In the genomic region with DNA sequence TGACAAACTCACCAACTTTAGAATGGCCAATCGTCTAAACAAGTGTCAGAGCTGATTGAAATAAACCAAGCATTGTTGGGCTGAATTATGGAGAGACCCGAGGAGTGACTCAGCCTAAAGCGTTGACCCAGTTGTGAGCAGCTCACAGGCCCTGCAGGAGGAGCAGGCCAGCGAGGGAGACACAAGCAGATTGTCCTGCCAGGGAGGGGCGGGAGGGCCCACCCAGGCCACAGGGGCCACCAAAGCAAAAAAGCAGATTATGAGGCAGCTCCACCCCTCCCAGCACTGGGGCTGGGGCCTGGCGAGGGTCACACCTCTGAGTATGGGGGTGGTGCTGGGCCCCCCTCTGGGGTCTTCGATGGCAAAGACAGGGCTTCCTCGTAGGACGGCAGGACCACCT, we compare ENCODE assay signal across 1 cellular context.
TF ChIP-seq lines count a peak whose summit lies in the region.

No MANE protein-coding gene starts in this region.

TF ChIP-seq in K562, 482 proteins besides CTCF, POLR2A, EP300 and RAD21 (continued from another document):
- TF ChIP-seq GABPA (tag; conservative IDR thresholded peaks at IDR 0.05; ENCODE audit: low read depth) (peak; percentile 32; the same call in 1 of the 2 replicates), ZNF232 (CRISPR knock-in tag; IDR thresholded peaks at IDR 0.05) (no peak), RBM15 (IDR thresholded peaks at IDR 0.05; ENCODE audit: insufficient read depth, low read length) (no peak), ETV5 (CRISPR knock-in tag; IDR thresholded peaks at IDR 0.05; ENCODE audit: low read depth) (no peak), PML (IDR thresholded peaks at IDR 0.05; ENCODE audit: low read length) (no peak), KHSRP (IDR thresholded peaks at IDR 0.05) (no peak), CXXC5 (CRISPR knock-in tag; IDR thresholded peaks at IDR 0.05) (peak; percentile 29), NR3C1 (CRISPR knock-in tag; IDR thresholded peaks at IDR 0.05) (no peak), ZNF316 (IDR thresholded peaks at IDR 0.05) (0 out of 2 replicates have a peak, but pooled peaks have one; percentile 8), PKNOX1 (IDR thresholded peaks at IDR 0.05) (no peak), C11orf30 (IDR thresholded peaks at IDR 0.05; ENCODE audit: low read depth) (peak; percentile 57; the same call in 1 of the 2 replicates), POLR2G (IDR thresholded peaks at IDR 0.05; ENCODE audit: low read depth, low read length) (0 out of 2 replicates have a peak, but pooled peaks have one; percentile 26), CBX2 (IDR thresholded peaks at IDR 0.05; ENCODE audit: insufficient read depth, low read length, poor library complexity, severe bottlenecking) (no peak), SMARCB1 (IDR thresholded peaks at IDR 0.05; ENCODE audit: insufficient read length, low read depth) (peak; percentile 44), CREM (IDR thresholded peaks at IDR 0.05; ENCODE audit: low read depth) (no peak), MAFK (IDR thresholded peaks at IDR 0.05; ENCODE audit: low read length) (peak; percentile 33; the same call in 1 of the 2 replicates), ZNF395 (CRISPR knock-in tag; IDR thresholded peaks at IDR 0.05) (no peak), ZBTB11 (CRISPR knock-in tag; IDR thresholded peaks at IDR 0.05) (no peak), CLOCK (CRISPR knock-in tag; IDR thresholded peaks at IDR 0.05; ENCODE audit: borderline replicate concordance) (no peak), U2AF1 (optimal IDR thresholded peaks at IDR 0.05; ENCODE audit: low read depth, low read length) (no peak), ZNF445 (CRISPR knock-in tag; IDR thresholded peaks at IDR 0.05; ENCODE audit: low read depth) (no peak), U2AF2 (optimal IDR thresholded peaks at IDR 0.05; ENCODE audit: low read depth, low read length) (no peak), FOSL1 (tag; conservative IDR thresholded peaks at IDR 0.05) (peak; percentile 28; the same call in 1 of the 2 replicates), MAFF (IDR thresholded peaks at IDR 0.05; ENCODE audit: low read length) (peak; percentile 53; the same call in 1 of the 2 replicates), MAX (CRISPR knock-in tag; IDR thresholded peaks at IDR 0.05) (no peak), NFE2 (IDR thresholded peaks at IDR 0.05; ENCODE audit: low read depth) (peak; percentile 81), FOXA3 (CRISPR knock-in tag; conservative IDR thresholded peaks at IDR 0.05 in 1 of 2, IDR thresholded peaks at IDR 0.05 in 1 of 2) (no peak)
- TF ChIP-seq, protein P1, sequence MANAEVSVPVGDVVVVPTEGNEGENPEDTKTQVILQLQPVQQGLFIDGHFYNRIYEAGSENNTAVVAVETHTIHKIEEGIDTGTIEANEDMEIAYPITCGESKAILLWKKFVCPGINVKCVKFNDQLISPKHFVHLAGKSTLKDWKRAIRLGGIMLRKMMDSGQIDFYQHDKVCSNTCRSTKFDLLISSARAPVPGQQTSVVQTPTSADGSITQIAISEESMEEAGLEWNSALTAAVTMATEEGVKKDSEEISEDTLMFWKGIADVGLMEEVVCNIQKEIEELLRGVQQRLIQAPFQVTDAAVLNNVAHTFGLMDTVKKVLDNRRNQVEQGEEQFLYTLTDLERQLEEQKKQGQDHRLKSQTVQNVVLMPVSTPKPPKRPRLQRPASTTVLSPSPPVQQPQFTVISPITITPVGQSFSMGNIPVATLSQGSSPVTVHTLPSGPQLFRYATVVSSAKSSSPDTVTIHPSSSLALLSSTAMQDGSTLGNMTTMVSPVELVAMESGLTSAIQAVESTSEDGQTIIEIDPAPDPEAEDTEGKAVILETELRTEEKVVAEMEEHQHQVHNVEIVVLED (CRISPR knock-in tag; IDR thresholded peaks at IDR 0.05) = 0 out of 2 replicates have a peak, but pooled peaks have one; percentile 25
- TF ChIP-seq, protein P2, sequence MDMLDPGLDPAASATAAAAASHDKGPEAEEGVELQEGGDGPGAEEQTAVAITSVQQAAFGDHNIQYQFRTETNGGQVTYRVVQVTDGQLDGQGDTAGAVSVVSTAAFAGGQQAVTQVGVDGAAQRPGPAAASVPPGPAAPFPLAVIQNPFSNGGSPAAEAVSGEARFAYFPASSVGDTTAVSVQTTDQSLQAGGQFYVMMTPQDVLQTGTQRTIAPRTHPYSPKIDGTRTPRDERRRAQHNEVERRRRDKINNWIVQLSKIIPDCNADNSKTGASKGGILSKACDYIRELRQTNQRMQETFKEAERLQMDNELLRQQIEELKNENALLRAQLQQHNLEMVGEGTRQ (CRISPR knock-in tag; IDR thresholded peaks at IDR 0.05) = no peak
